ENCODE assay signal across 13 cellular contexts in genomic region chr6:107275330-107275865, GRCh38.
A peak's percentile ranks its signal among the peaks of the same experiment; 100 is the strongest.
DNase-seq lines count a peak whose midpoint lies in the region; ATAC-seq, FAIRE-seq and TF ChIP-seq lines count a peak whose summit lies in the region.
"Had no signal": no experiment of that assay in that cellular context is flagged by ENCODE, and none has a peak within 500 bp of the region (broad histone marks: within the 10 kb centered on the region; RNA-seq: fewer than 3 reads in every experiment).

No MANE protein-coding gene starts in this region.

- CTCF ChIA-PET in H1 (lab: Charles Lee; ENCODE audit: partially characterized antibody): interaction anchor here (0.6 to 1.8 kb wide), 6 partner anchors 9 to 1465 kb away, joined by 3 to 7 read pairs (median 4); no protein-coding TSS in a partner anchor

- intact Hi-C loops in pancreas (cut with DNase I): no loop called here

- no peak overlapping the region for H3K4me2 ChIP-seq in H1 (ENCODE audit: insufficient read depth in 1 of 2, low read depth in 2 of 2, low read length in 2 of 2)

- H2AK5ac ChIP-seq in H1 (ENCODE audit: low read depth, low read length): no peak overlapping the region

- no peak overlapping the region for H3K14ac ChIP-seq in H1 (ENCODE audit: insufficient read length)

- no peaks in the 10 kb centered on the region for H4K20me1 ChIP-seq in H1 (replicated peaks in 1 of 2; ENCODE audit: control insufficient read depth in 1 of 2, insufficient read depth in 2 of 2, low read length in 2 of 2)

- H3K4ac ChIP-seq in H1 (replicated peaks; ENCODE audit: insufficient read length, low read depth, low read length): no peak overlapping the region

- no peak overlapping the region for H2AFZ ChIP-seq in H1 (ENCODE audit: low read length)

- peak; percentile 4 to 33 for DNase-seq in NCI-H187 (lab: John Stamatoyannopoulos, UW)
- no peak for DNase-seq in NCI-H187 treated with DMSO at 0.1 percent for 48 hours (lab: John Stamatoyannopoulos, UW)
- DNase-seq in NCI-H226: peak; percentile 5
- no peak for DNase-seq in H1 (ENCODE audit: low read depth in 1 of 2, low spot score in 2 of 2)
- peak in 4 of 6 donors; percentile 44 to 67 (median 54) for DNase-seq in pancreas
- no peak for DNase-seq in NAMALWA (ENCODE audit: low spot score)
- no peak for DNase-seq in SKM-1 (lab: John Stamatoyannopoulos, UW; ENCODE audit: unreplicated experiment)
- DNase-seq in NOMO-1 (lab: John Stamatoyannopoulos, UW; ENCODE audit: unreplicated experiment in 2 of 2): no peak
- DNase-seq: activated effector memory CD4-positive, alpha-beta T cell treated with Interleukin-2 at 50 U/mL for 16 hours; NCI-H2029 treated with DMSO at 0.1 percent for 48 hours; SJCRH30; stimulated activated naive CD4-positive, alpha-beta T cell treated with Interleukin-2 at 50 U/mL for 16 hours had no signal

- no peak overlapping the region for H4K8ac ChIP-seq in H1 (ENCODE audit: extremely low read depth, insufficient read depth, low read length)

- no peak overlapping the region for H3K18ac ChIP-seq in H1 (ENCODE audit: extremely low read depth, low read length)

- H2BK15ac ChIP-seq in H1 (ENCODE audit: low read length): no peak overlapping the region

- TF ChIP-seq RAD21 in H1 (IDR thresholded peaks at IDR 0.05 in 1 of 2, conservative IDR thresholded peaks at IDR 0.05 in 1 of 2; ENCODE audit: low read depth in 2 of 2, low read length in 2 of 2): no peak

- no peak overlapping the region for H2BK5ac ChIP-seq in H1 (ENCODE audit: low read depth, low read length)

- no peak overlapping the region for H3K9ac ChIP-seq in H1 (replicated peaks in 1 of 4; ENCODE audit: extremely low read depth in 1 of 4, low read depth in 3 of 4, low read length in 3 of 4)

- no peaks in the 10 kb centered on the region for H3K27me3 ChIP-seq in H1 (replicated peaks in 1 of 4; ENCODE audit: control insufficient read depth in 3 of 4, extremely low read depth in 1 of 4, insufficient read depth in 3 of 4, low read length in 3 of 4)
- no peaks in the 10 kb centered on the region for H3K27me3 ChIP-seq in pancreas
- H3K27me3 ChIP-seq: SJCRH30 had no signal

- H3K79me2 ChIP-seq in H1 (ENCODE audit: control insufficient read depth in 1 of 2, insufficient read depth in 2 of 2, low read length in 2 of 2): no peaks in the 10 kb centered on the region; a peak in 1 of 4 replicates

- no peak overlapping the region for H2BK20ac ChIP-seq in H1 (ENCODE audit: low read length)

- TF ChIP-seq CTCF in H1 (IDR thresholded peaks at IDR 0.05; ENCODE audit: control extremely low read depth in 1 of 3, insufficient read depth in 1 of 3, low read depth in 1 of 3, low read length in 3 of 3) (no peak), pancreas (IDR thresholded peaks at IDR 0.05) (no peak)

- no peak overlapping the region for H3K56ac ChIP-seq in H1 (replicated peaks; ENCODE audit: insufficient read length, low read depth, low read length)

- H3K9me3 ChIP-seq in H1 (ENCODE audit: insufficient read depth in 2 of 2, low read depth in 1 of 2, low read length in 1 of 2) (no peaks in the 10 kb centered on the region), pancreas (no peaks in the 10 kb centered on the region)
- H3K9me3 ChIP-seq: SJCRH30 had no signal

- TF ChIP-seq EP300 in H1 (IDR thresholded peaks at IDR 0.05; ENCODE audit: borderline replicate concordance in 1 of 2, low read depth in 2 of 2, low read length in 2 of 2): no peak

- H3K36me3 ChIP-seq in H1 (ENCODE audit: control insufficient read depth in 2 of 4, insufficient read depth in 4 of 4, low read length in 3 of 4) (no peaks in the 10 kb centered on the region), pancreas (no peaks in the 10 kb centered on the region)
- H3K36me3 ChIP-seq: SJCRH30 had no signal

- H2BK12ac ChIP-seq in H1 (ENCODE audit: low read depth, low read length): no peak overlapping the region

- no peak overlapping the region for H3K27ac ChIP-seq in H1 (ENCODE audit: low read depth, low read length)
- H3K27ac ChIP-seq in pancreas: peak overlapping the region in 1 of 4 donors; percentile 5
- H3K27ac ChIP-seq: SJCRH30 had no signal

- no peak overlapping the region for H3K4me3 ChIP-seq in H1 (ENCODE audit: extremely low read depth in 1 of 4, insufficient read depth in 2 of 4, low read depth in 3 of 4, low read length in 4 of 4)
- no peak overlapping the region for H3K4me3 ChIP-seq in pancreas
- H3K4me3 ChIP-seq: SJCRH30 had no signal

- ATAC-seq in pancreas: peak; percentile 87 to 97 (median 96)

- POLR2A ChIA-PET in H1 (lab: Charles Lee; ENCODE audit: partially characterized antibody): interaction anchor here (0.8 to 1.1 kb wide), 2 partner anchors 10 to 16 kb away, joined by 3 to 4 read pairs; no protein-coding TSS in a partner anchor

- no peak for FAIRE-seq in H1 (lab: Jason Lieb, UNC)
- FAIRE-seq in pancreas (lab: Jason Lieb, UNC): no peak
- FAIRE-seq: A204.1 had no signal

- TF ChIP-seq POLR2A in H1 (IDR thresholded peaks at IDR 0.05; ENCODE audit: control extremely low read depth in 1 of 2, low read depth in 2 of 2, low read length in 2 of 2): no peak

- no peak overlapping the region for H3K23ac ChIP-seq in H1 (ENCODE audit: insufficient read length)

- no peak overlapping the region for H4K91ac ChIP-seq in H1 (replicated peaks; ENCODE audit: insufficient read length, low read length)

- H4K5ac ChIP-seq in H1 (ENCODE audit: insufficient read length, low read depth, low read length): no peak overlapping the region

- WGBS in H1 (ENCODE audit: extremely low coverage in 1 of 2, insufficient coverage in 1 of 2, insufficient read length in 1 of 2, insufficient replicate concordance in 2 of 2, low coverage in 1 of 2, low lambda C conversion rate in 2 of 2, missing lambda C conversion rate in 1 of 2), 2 experiments: 69% methylated on average over 2 of the region's 2 CpGs; no CpG with 5 or more reads in 1 of the 2 experiments
- 43 to 47% methylated on average over 2 of the region's 2 CpGs for WGBS in pancreas, 2 donors

- H2BK120ac ChIP-seq in H1 (replicated peaks; ENCODE audit: low read depth, low read length): no peak overlapping the region

- H3K79me1 ChIP-seq in H1 (ENCODE audit: low read depth, low read length): no peaks in the 10 kb centered on the region

- H3K4me1 ChIP-seq in H1 (replicated peaks in 1 of 4; ENCODE audit: control insufficient read depth in 3 of 4, insufficient read depth in 4 of 4, low read length in 3 of 4) (peaks cover 0 to 4% (median 0%) of the 10 kb centered on the region in 4 experiments; a peak in 2 of 7 replicates), pancreas (peaks cover 2 to 18% (median 6%) of the 10 kb centered on the region in 3 donors)
- H3K4me1 ChIP-seq: SJCRH30 had no signal

- H3K23me2 ChIP-seq in H1 (ENCODE audit: low read depth, low read length): no peaks in the 10 kb centered on the region

TF ChIP-seq in H1, 55 proteins besides CTCF, POLR2A, EP300 and RAD21:
- TF ChIP-seq USF2 (IDR thresholded peaks at IDR 0.05; ENCODE audit: low read length): peak; percentile 30; the same call in 1 of the 2 replicates
- no peak for TF ChIP-seq GABPA (IDR thresholded peaks at IDR 0.05; ENCODE audit: borderline replicate concordance, insufficient read depth, low read length)

Comparison
In these comparisons a context has a peak if more than half of its experiments do, and no peak if none do; other contexts are left out.
1. DNase-seq: peak in NCI-H187 (2 of 2), NCI-H226 (single experiment) and pancreas (4 of 6); none in NCI-H187 treated with DMSO at 0.1 percent for 48 hours (single experiment), H1 (0 of 2), NAMALWA (single experiment), SKM-1 (single experiment) and NOMO-1 (0 of 2).